12 cellular contexts compared by ENCODE assay signal in the genomic region with DNA sequence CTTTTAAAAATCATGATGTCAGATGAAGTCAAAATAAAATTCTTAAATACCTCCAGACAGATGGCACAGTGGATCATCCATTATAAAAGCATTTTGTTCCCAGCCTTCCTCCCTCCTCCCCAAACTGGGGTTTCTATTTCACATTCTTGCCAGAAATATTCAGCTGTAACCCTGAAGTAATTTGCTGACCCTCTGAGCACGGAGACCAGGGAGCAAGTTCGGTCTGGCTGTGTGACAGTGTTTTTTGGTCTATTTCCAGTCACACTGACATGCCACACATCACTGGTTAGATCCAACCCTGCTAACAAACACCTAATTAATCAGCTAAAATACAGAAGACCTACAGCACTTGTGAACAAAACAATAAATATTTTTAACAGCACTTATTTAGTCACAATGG.
DNase-seq lines count a peak whose midpoint lies in the region; ATAC-seq, FAIRE-seq and TF ChIP-seq lines count a peak whose summit lies in the region.
"Had no signal": no experiment of that assay in that cellular context is flagged by ENCODE, and none has a peak within 500 bp of the region (broad histone marks: within the 10 kb centered on the region; RNA-seq: fewer than 3 reads in every experiment).

No MANE protein-coding gene starts in this region.

- DNase-seq in adipocyte (ENCODE audit: low read depth) (peak; percentile 54), heart left ventricle (no peak), trophoblast cell (no peak), NCI-H748 (lab: John Stamatoyannopoulos, UW; ENCODE audit: unreplicated experiment) (no peak)
- DNase-seq: activated effector memory CD4-positive, alpha-beta T cell treated with anti-CD3 and anti-CD28 coated beads, Interleukin-2, amount 50 U/mL, for 16 hours; DMS153; NCI-H526 treated with DMSO at 0.1 percent for 48 hours had no signal

- H3K18ac ChIP-seq in trophoblast cell (ENCODE audit: low read length), result no peak overlapping the region

- H2BK5ac ChIP-seq in trophoblast cell (ENCODE audit: low read depth, low read length, poor library complexity), result no peak overlapping the region

- 5 to 28% (median 18%) methylated on average over 2 of the region's 2 CpGs for WGBS in heart left ventricle, 4 donors
- WGBS in trophoblast cell (ENCODE audit: extremely low coverage, insufficient coverage, insufficient read length), result no CpG with 5 or more reads among the region's 2 CpGs

- TF ChIP-seq POLR2A in heart left ventricle (IDR thresholded peaks at IDR 0.05), result no peak

- no peak overlapping the region for H3K14ac ChIP-seq in trophoblast cell (ENCODE audit: low read length)

- H3K4me1 ChIP-seq in adipocyte (ENCODE audit: control insufficient read depth, insufficient read depth, low read length) (peaks cover 62% of the 10 kb centered on the region), heart left ventricle (peaks cover 3 to 73% (median 34%) of the 10 kb centered on the region in 12 donors), trophoblast cell (ENCODE audit: control insufficient read depth in 1 of 2, insufficient read depth in 2 of 2, low read length in 2 of 2) (peaks cover 23 to 30% of the 10 kb centered on the region in 2 experiments)

- no peak overlapping the region for H2BK12ac ChIP-seq in trophoblast cell (ENCODE audit: low read length)

- H3K79me1 ChIP-seq in trophoblast cell (ENCODE audit: low read length), result peaks cover 33% of the 10 kb centered on the region

- no peak overlapping the region for H4K12ac ChIP-seq in trophoblast cell (ENCODE audit: low read depth, low read length)

- peak overlapping the region; percentile 42 for H3K4ac ChIP-seq in trophoblast cell (ENCODE audit: low read depth, low read length)

- FAIRE-seq in A204.1 (lab: Jason Lieb, UNC), result peak; percentile 9

- H3K79me2 ChIP-seq in trophoblast cell (ENCODE audit: control insufficient read depth, insufficient read depth, low read length, poor library complexity), result peaks cover 27% of the 10 kb centered on the region

- ATAC-seq in heart left ventricle (peak in 3 of 4 donors; percentile 44 to 52 (median 46)), HG02870 (IDR thresholded peaks at IDR 0.05; ENCODE audit: unreplicated experiment) (no peak), GM21737 (IDR thresholded peaks at IDR 0.05; ENCODE audit: unreplicated experiment) (no peak), GM18498 (IDR thresholded peaks at IDR 0.05; ENCODE audit: unreplicated experiment) (no peak)

- H3K36me3 ChIP-seq in adipocyte (ENCODE audit: control insufficient read depth, insufficient read depth, low read length, severe bottlenecking) (peaks cover 90% of the 10 kb centered on the region), heart left ventricle (peaks cover 0 to 48% (median 24%) of the 10 kb centered on the region in 9 donors), trophoblast cell (ENCODE audit: control insufficient read depth in 1 of 2, insufficient read depth in 2 of 2, low read length in 2 of 2) (peaks cover 34 to 50% of the 10 kb centered on the region in 2 experiments)

- H4K8ac ChIP-seq in trophoblast cell (ENCODE audit: low read depth, low read length), result no peak overlapping the region

- no peak overlapping the region for H3K23ac ChIP-seq in trophoblast cell (ENCODE audit: low read length)

- intact Hi-C loops in heart left ventricle (cut with DNase I), result no loop called here

- H3K27ac ChIP-seq in heart left ventricle (peak overlapping the region; percentile 8 to 88 (median 59)), trophoblast cell (ENCODE audit: low read depth, low read length) (peak overlapping the region; percentile 24)
- H3K27ac ChIP-seq: SJSA1 had no signal

- no peaks in the 10 kb centered on the region for H3K9me3 ChIP-seq in adipocyte (ENCODE audit: control insufficient read depth, low read length)
- H3K9me3 ChIP-seq in heart left ventricle, result no peaks in the 10 kb centered on the region
- H3K9me3 ChIP-seq in trophoblast cell (ENCODE audit: insufficient read depth, low read depth, low read length), result peaks cover 1% of the 10 kb centered on the region
- H3K9me3 ChIP-seq: SJSA1 had no signal

- H3K27me3 ChIP-seq in adipocyte (replicated peaks; ENCODE audit: control insufficient read depth, insufficient read depth, low read length) (no peaks in the 10 kb centered on the region), heart left ventricle (no peaks in the 10 kb centered on the region), trophoblast cell (ENCODE audit: insufficient read depth, low read length) (no peaks in the 10 kb centered on the region)
- H3K27me3 ChIP-seq: SJSA1 had no signal

- H3K4me3 ChIP-seq in adipocyte (ENCODE audit: low read length) (peak overlapping the region; percentile 30), heart left ventricle (no peak overlapping the region), trophoblast cell (ENCODE audit: low read depth, low read length) (no peak overlapping the region)
- H3K4me3 ChIP-seq: SJSA1 had no signal

- no peak overlapping the region for H2AFZ ChIP-seq in trophoblast cell (ENCODE audit: insufficient read depth, low read length, poor library complexity)

- H2AK5ac ChIP-seq in trophoblast cell (ENCODE audit: low read length), result no peak overlapping the region

- TF ChIP-seq CTCF in heart left ventricle (IDR thresholded peaks at IDR 0.05), result no peak

- H4K91ac ChIP-seq in trophoblast cell (ENCODE audit: low read depth, low read length), result no peak overlapping the region

- peak overlapping the region; percentile 32 for H3K9ac ChIP-seq in adipocyte (ENCODE audit: low read length)
- H3K9ac ChIP-seq in trophoblast cell (ENCODE audit: low read length), result no peak overlapping the region

- no peak overlapping the region for H3K4me2 ChIP-seq in trophoblast cell (ENCODE audit: low read length)

- no peak overlapping the region for H2BK120ac ChIP-seq in trophoblast cell (ENCODE audit: insufficient read depth, low read length, poor library complexity)

Comparison
In these comparisons a context has a peak if more than half of its experiments do, and no peak if none do; other contexts are left out.
1. ATAC-seq: peak in heart left ventricle (3 of 4); none in HG02870 (single experiment), GM21737 (single experiment) and GM18498 (single experiment).